Comparison of ENCODE assay signal across 13 cellular contexts in the genomic region with DNA sequence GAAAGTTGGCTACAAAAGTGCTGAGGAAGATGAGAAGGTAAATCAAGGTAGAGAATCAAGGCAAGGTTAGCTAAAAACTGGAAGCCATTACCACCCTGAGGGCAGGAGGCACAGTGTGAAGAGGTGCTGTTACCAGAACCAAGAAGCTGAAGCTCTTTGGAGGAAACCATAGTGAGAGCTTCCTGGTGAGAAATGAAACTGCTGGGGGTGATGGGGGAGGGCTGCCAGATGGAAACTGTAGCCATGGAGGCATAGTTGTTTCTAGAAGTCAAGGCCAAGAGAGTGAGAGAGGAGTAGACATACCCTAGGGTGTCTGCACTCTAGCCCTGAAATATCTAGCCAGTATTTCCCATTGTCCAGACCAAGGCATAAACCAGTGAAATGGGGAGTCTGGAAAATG. TPM values are rescaled to one million over a fixed set of nuclear protein-coding genes. Genes with fewer than 3 reads are reported as not detected.
DNase-seq lines count a peak whose midpoint lies in the region; ATAC-seq, FAIRE-seq and TF ChIP-seq lines count a peak whose summit lies in the region.
"Had no signal": no experiment of that assay in that cellular context is flagged by ENCODE, and none has a peak within 500 bp of the region (broad histone marks: within the 10 kb centered on the region; RNA-seq: fewer than 3 reads in every experiment).

No MANE protein-coding gene starts in this region.

- POLR2A ChIA-PET in endothelial cell of umbilical vein (lab: Charles Lee), result no interaction called here

- no peak for FAIRE-seq in endothelial cell of umbilical vein (lab: Jason Lieb, UNC)
- FAIRE-seq: G401.6 had no signal

- no peaks in the 10 kb centered on the region for H3K79me2 ChIP-seq in endothelial cell of umbilical vein (ENCODE audit: control insufficient read depth, insufficient read depth, low read length)

- no peak overlapping the region for H3K27ac ChIP-seq in endothelial cell of umbilical vein (ENCODE audit: insufficient read depth, low read depth, low read length)
- H3K27ac ChIP-seq: adrenal gland, right lobe of liver had no signal

- no peak overlapping the region for H3K4me3 ChIP-seq in endothelial cell of umbilical vein (replicated peaks in 1 of 3; ENCODE audit: insufficient read depth in 1 of 3, low read depth in 1 of 3, low read length in 3 of 3)
- H3K4me3 ChIP-seq: adrenal gland, right lobe of liver had no signal

- CTCF ChIA-PET in endothelial cell of umbilical vein (lab: Charles Lee), result interaction anchor here (0.9 to 2.1 kb wide), 6 partner anchors 11 to 547 kb away, joined by 3 to 33 read pairs (median 4); partner anchors contain the start of gene IFI44L

- TF ChIP-seq CTCF in endothelial cell of umbilical vein (IDR thresholded peaks at IDR 0.05; ENCODE audit: extremely low read depth in 1 of 2, insufficient read depth in 1 of 2, low read depth in 1 of 2, low read length in 2 of 2), result no peak

- no peaks in the 10 kb centered on the region for H3K9me1 ChIP-seq in endothelial cell of umbilical vein (replicated peaks; ENCODE audit: control insufficient read depth, extremely low read depth, insufficient read depth, low read length)

- no peak overlapping the region for H3K4me2 ChIP-seq in endothelial cell of umbilical vein (ENCODE audit: insufficient read depth, low read length)

- no peaks in the 10 kb centered on the region for H3K36me3 ChIP-seq in endothelial cell of umbilical vein (ENCODE audit: control insufficient read depth in 2 of 2, extremely low read depth in 1 of 2, insufficient read depth in 2 of 2, low read length in 2 of 2)
- H3K36me3 ChIP-seq: adrenal gland, right lobe of liver had no signal

- H3K27ac Mint-ChIP-seq in activated CD4-positive, alpha-beta T cell treated with anti-CD3 and anti-CD28 coated beads, Interleukin-2, amount 10 ng/mL, durations not matched to agents 24 days and 14 days, result peak overlapping the region; percentile 80

- no peak overlapping the region for H3K9ac ChIP-seq in endothelial cell of umbilical vein (replicated peaks; ENCODE audit: extremely low read depth, insufficient read depth, low read length)

- no peaks in the 10 kb centered on the region for H4K20me1 ChIP-seq in endothelial cell of umbilical vein (replicated peaks; ENCODE audit: control insufficient read depth, extremely low read depth, insufficient read depth, low read length)

- ATAC-seq in GM21723 (IDR thresholded peaks at IDR 0.05; ENCODE audit: unreplicated experiment) (peak; percentile 86), HG03354 (IDR thresholded peaks at IDR 0.05; ENCODE audit: poor library complexity, severe bottlenecking, unreplicated experiment) (peak; percentile 87)

- no peaks in the 10 kb centered on the region for H3K36me3 Mint-ChIP-seq in activated CD4-positive, alpha-beta T cell treated with anti-CD3 and anti-CD28 coated beads, Interleukin-2, amount 10 ng/mL, durations not matched to agents 24 days and 14 days (ENCODE audit: low read depth)

- peak; percentile 76 for DNase-seq in activated CD4-positive, alpha-beta T cell treated with anti-CD3 and anti-CD28 coated beads, Interleukin-2, amount 10 ng/mL, durations not matched to agents 24 days and 14 days
- no peak for DNase-seq in activated CD4-positive, alpha-beta T cell treated with anti-CD3 and anti-CD28 coated beads for 4 hours
- DNase-seq in endothelial cell of umbilical vein (ENCODE audit: low read depth, low spot score) (no peak), ecto neural progenitor cell (ENCODE audit: low spot score) (no peak), activated gamma-delta T cell (lab: John Stamatoyannopoulos, UW) (no peak), NCI-H345 treated with DMSO at 0.1 percent for 48 hours (lab: John Stamatoyannopoulos, UW; ENCODE audit: unreplicated experiment) (no peak)
- DNase-seq: adrenal gland; NCI-H774; right lobe of liver; stimulated activated CD8-positive, alpha-beta memory T cell treated with anti-CD3 and anti-CD28 coated beads, Interleukin-4, amount 100 ng/mL, for 48 hours had no signal

- intact Hi-C loops in activated CD4-positive, alpha-beta T cell treated with anti-CD3 and anti-CD28 coated beads, Interleukin-2, amount 10 ng/mL, durations not matched to agents 24 days and 14 days (cut with micrococcal nuclease), result loop anchor here (5.0 kb wide), 1 partner anchor 546 kb away; no protein-coding TSS in a partner anchor
- intact Hi-C loops in endothelial cell of umbilical vein (cut with micrococcal nuclease), result no loop called here

- H3K9me3 ChIP-seq in endothelial cell of umbilical vein (replicated peaks; ENCODE audit: control insufficient read depth, insufficient read depth, low read length), result no peaks in the 10 kb centered on the region
- H3K9me3 ChIP-seq: adrenal gland, right lobe of liver had no signal

- H3K9me3 Mint-ChIP-seq in activated CD4-positive, alpha-beta T cell treated with anti-CD3 and anti-CD28 coated beads, Interleukin-2, amount 10 ng/mL, durations not matched to agents 24 days and 14 days, result peaks cover 3% of the 10 kb centered on the region

- peaks cover 19% of the 10 kb centered on the region for H3K4me1 Mint-ChIP-seq in activated CD4-positive, alpha-beta T cell treated with anti-CD3 and anti-CD28 coated beads, Interleukin-2, amount 10 ng/mL, durations not matched to agents 24 days and 14 days

- H2AFZ ChIP-seq in endothelial cell of umbilical vein (ENCODE audit: low read depth, low read length), result peak overlapping the region; percentile 64

- no TSS peak for BruUV-seq in endothelial cell of umbilical vein (replicated peaks; lab: Mats Ljungman, UMichigan)

- dilution Hi-C loops in endothelial cell of umbilical vein (cut with MboI; ENCODE audit: extremely low pct_ligation_motif_present, low sequenced_read_pairs), result no loop called here

- peaks cover 3% of the 10 kb centered on the region for H3K27me3 Mint-ChIP-seq in activated CD4-positive, alpha-beta T cell treated with anti-CD3 and anti-CD28 coated beads, Interleukin-2, amount 10 ng/mL, durations not matched to agents 24 days and 14 days

- H3K4me1 ChIP-seq in endothelial cell of umbilical vein (ENCODE audit: control insufficient read depth, extremely low read depth, insufficient read depth, low read length), result no peaks in the 10 kb centered on the region
- H3K4me1 ChIP-seq: adrenal gland, right lobe of liver had no signal

- H3K4me3 Mint-ChIP-seq in activated CD4-positive, alpha-beta T cell treated with anti-CD3 and anti-CD28 coated beads, Interleukin-2, amount 10 ng/mL, durations not matched to agents 24 days and 14 days, result peak overlapping the region; percentile 50

- TF ChIP-seq POLR2A in endothelial cell of umbilical vein (IDR thresholded peaks at IDR 0.05; ENCODE audit: low read depth, low read length), result no peak

- peaks cover 0 to 3% of the 10 kb centered on the region in 2 experiments for H3K27me3 ChIP-seq in endothelial cell of umbilical vein (ENCODE audit: control insufficient read depth in 2 of 2, insufficient read depth in 2 of 2, low read length in 2 of 2)
- H3K27me3 ChIP-seq: adrenal gland, right lobe of liver had no signal

TF ChIP-seq in endothelial cell of umbilical vein, 7 proteins besides CTCF, POLR2A, EP300 and RAD21:
- TF ChIP-seq GATA2 (IDR thresholded peaks at IDR 0.05; ENCODE audit: insufficient read depth, insufficient read length, low read depth, low read length), result no peak
- TF ChIP-seq FOS (IDR thresholded peaks at IDR 0.05; ENCODE audit: borderline replicate concordance, insufficient read depth, low read length), result no peak
- no peak for TF ChIP-seq EZH2 (IDR thresholded peaks at IDR 0.05; ENCODE audit: borderline replicate concordance, low read depth, low read length, severe bottlenecking)
- no peak for TF ChIP-seq POLR2AphosphoS5 (IDR thresholded peaks at IDR 0.05; ENCODE audit: insufficient read depth, low read depth, low read length)
- TF ChIP-seq, protein P1, sequence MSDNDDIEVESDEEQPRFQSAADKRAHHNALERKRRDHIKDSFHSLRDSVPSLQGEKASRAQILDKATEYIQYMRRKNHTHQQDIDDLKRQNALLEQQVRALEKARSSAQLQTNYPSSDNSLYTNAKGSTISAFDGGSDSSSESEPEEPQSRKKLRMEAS (IDR thresholded peaks at IDR 0.05; ENCODE audit: insufficient read depth, insufficient read length), result no peak
- no peak for TF ChIP-seq MYC (IDR thresholded peaks at IDR 0.05; ENCODE audit: low read depth, low read length)
- TF ChIP-seq JUN (IDR thresholded peaks at IDR 0.05; ENCODE audit: borderline replicate concordance, insufficient read depth, insufficient read length, low read depth), result no peak

RNA-seq across cellular contexts. Expression of gene IFI44, which starts 28.7 kb away (rescaled TPM):
- total RNA-seq in activated CD4-positive, alpha-beta T cell treated with anti-CD3 and anti-CD28 coated beads, Interleukin-2, amount 10 ng/mL, durations not matched to agents 24 days and 14 days, result 20.4 and 27.6 TPM in 2 replicates
- total RNA-seq in endothelial cell of umbilical vein, result 9.6 and 11.8 TPM in 2 replicates
- polyA plus RNA-seq in endothelial cell of umbilical vein, result 10.1 and 12.3 TPM in 2 replicates
- 14.2 and 16.1 TPM in 2 replicates for polyA plus RNA-seq in endothelial cell of umbilical vein (2011; cell fraction: cytosol; rRNA removed)
- 45.8 and 48.3 TPM in 2 replicates for polyA plus RNA-seq in endothelial cell of umbilical vein (2011; cell fraction: nucleus; rRNA removed)
- 17.1 and 29.7 TPM in 2 replicates for polyA plus RNA-seq in endothelial cell of umbilical vein (2012)
- polyA minus RNA-seq in endothelial cell of umbilical vein, result 20.1 and 21.7 TPM in 2 replicates
- polyA minus RNA-seq in endothelial cell of umbilical vein (2011; cell fraction: cytosol; rRNA and poly(A)+ RNA removed), result 0.92 TPM
- polyA minus RNA-seq in endothelial cell of umbilical vein (2011; cell fraction: nucleus; rRNA and poly(A)+ RNA removed), result 24.0 and 30.1 TPM in 2 replicates

RNA-seq across cellular contexts. Expression of gene IFI44L, which starts 58.1 kb away (rescaled TPM):
- total RNA-seq in activated CD4-positive, alpha-beta T cell treated with anti-CD3 and anti-CD28 coated beads, Interleukin-2, amount 10 ng/mL, durations not matched to agents 24 days and 14 days, result 23.5 and 26.0 TPM in 2 replicates
- 1.5 and 2.8 TPM in 2 replicates for total RNA-seq in endothelial cell of umbilical vein
- 1.9 and 2.9 TPM in 2 replicates for polyA plus RNA-seq in endothelial cell of umbilical vein
- 1.9 TPM in 2 replicates for polyA plus RNA-seq in endothelial cell of umbilical vein (2011; cell fraction: cytosol; rRNA removed)
- polyA plus RNA-seq in endothelial cell of umbilical vein (2011; cell fraction: nucleus; rRNA removed), result 8.1 TPM in 2 replicates
- 3.5 and 4.2 TPM in 2 replicates for polyA plus RNA-seq in endothelial cell of umbilical vein (2012)
- polyA minus RNA-seq in endothelial cell of umbilical vein, result 6.2 and 7.1 TPM in 2 replicates
- 1.0 TPM for polyA minus RNA-seq in endothelial cell of umbilical vein (2011; cell fraction: cytosol; rRNA and poly(A)+ RNA removed)
- polyA minus RNA-seq in endothelial cell of umbilical vein (2011; cell fraction: nucleus; rRNA and poly(A)+ RNA removed), result 9.0 and 14.1 TPM in 2 replicates
